In genomic region chr2:36123995-36124394, GRCh38 we compare ENCODE assay signal across 28 cellular contexts.
"Had no signal": no experiment of that assay in that cellular context is flagged by ENCODE, and none has a peak within 500 bp of the region (broad histone marks: within the 10 kb centered on the region; RNA-seq: fewer than 3 reads in every experiment).

No MANE protein-coding gene starts in this region.

- H3K36me3 Mint-ChIP-seq: activated naive CD8-positive, alpha-beta T cell had no signal

- H3K4me1 ChIP-seq: ascending aorta, SJSA1 had no signal

- ATAC-seq: Panc1 had no signal

- H3K27ac Mint-ChIP-seq: activated CD4-positive, alpha-beta T cell treated with anti-CD3 and anti-CD28 coated beads, Interleukin-2, amount 10 ng/mL, durations not matched to agents 24 days and 14 days; activated naive CD4-positive, alpha-beta T cell treated with anti-CD3 and anti-CD28 coated beads for 36 hours; activated naive CD8-positive, alpha-beta T cell; activated T-helper 2 cell treated with anti-CD3 and anti-CD28 coated beads, Interferon-gamma antibody, Interleukin-2, Interleukin-4, amounts not matched to agents 10 μg/mL and 5 μg/mL and 100 μg/mL, durations not matched to agents 14 hours and 24 hours and 36 hours; T-helper 1 cell treated with Interleukin-12 subunit alpha and Interleukin-12 subunit beta and Interleukin-4 antibody, amounts not matched to agents 30 μg/mL and 1 μg/mL, for 36 hours; T-helper 2 cell treated with Interferon-gamma antibody and Interleukin-4, amounts not matched to agents 5 μg/mL and 100 μg/mL, for 36 hours had no signal

- DNase-seq: activated CD4-positive, alpha-beta T cell treated with anti-CD3 and anti-CD28 coated beads, Interleukin-2, amount 10 ng/mL, durations not matched to agents 24 days and 14 days; activated CD4-positive, alpha-beta T cell treated with anti-CD3 and anti-CD28 coated beads, Interleukin-2, amount 50 U/mL, for 4 hours; activated gamma-delta T cell; activated naive CD4-positive, alpha-beta T cell treated with anti-CD3 and anti-CD28 coated beads for 36 hours; activated T-cell treated with anti-CD3 and anti-CD28 coated beads, Interleukin-2, amount 50 U/mL, for 48 hours; amygdala; Kasumi-1; KG1; MM.1S; MV-4-11; NCI-H1092; NCI-H1436 treated with DMSO at 0.1 percent for 48 hours; NCI-H1694 treated with DMSO at 0.1 percent for 48 hours; NCI-H2029; NCI-H345; NCI-H524 treated with DMSO at 0.1 percent for 48 hours; RPMI8226; SHP77 treated with DMSO at 0.1 percent for 48 hours; SK-N-SH had no signal

- H3K9me3 ChIP-seq: ascending aorta, SJSA1, SK-N-SH had no signal

- H3K27ac ChIP-seq: ascending aorta, cardiac muscle cell, SJSA1 had no signal

- H3K36me3 ChIP-seq: ascending aorta, cardiac muscle cell, SJSA1 had no signal

- H3K27me3 ChIP-seq: ascending aorta, cardiac muscle cell, SJSA1 had no signal

- H3K4me3 ChIP-seq: ascending aorta, cardiac muscle cell, SJSA1 had no signal

- H3K4me3 Mint-ChIP-seq: activated CD4-positive, alpha-beta T cell treated with anti-CD3 and anti-CD28 coated beads, Interleukin-2, amount 10 ng/mL, durations not matched to agents 24 days and 14 days; activated naive CD4-positive, alpha-beta T cell treated with anti-CD3 and anti-CD28 coated beads for 36 hours; activated naive CD8-positive, alpha-beta T cell; central memory CD8-positive, alpha-beta T cell; T-helper 1 cell treated with Interleukin-12 subunit alpha and Interleukin-12 subunit beta and Interleukin-4 antibody, amounts not matched to agents 30 μg/mL and 1 μg/mL, for 36 hours; T-helper 2 cell treated with Interferon-gamma antibody and Interleukin-4, amounts not matched to agents 5 μg/mL and 100 μg/mL, for 36 hours had no signal

- H3K4me1 Mint-ChIP-seq: activated CD4-positive, alpha-beta T cell treated with anti-CD3 and anti-CD28 coated beads, Interleukin-2, amount 10 ng/mL, durations not matched to agents 24 days and 14 days had no signal

- H3K9me3 Mint-ChIP-seq: activated naive CD4-positive, alpha-beta T cell treated with anti-CD3 and anti-CD28 coated beads for 36 hours had no signal
